In the genomic region with DNA sequence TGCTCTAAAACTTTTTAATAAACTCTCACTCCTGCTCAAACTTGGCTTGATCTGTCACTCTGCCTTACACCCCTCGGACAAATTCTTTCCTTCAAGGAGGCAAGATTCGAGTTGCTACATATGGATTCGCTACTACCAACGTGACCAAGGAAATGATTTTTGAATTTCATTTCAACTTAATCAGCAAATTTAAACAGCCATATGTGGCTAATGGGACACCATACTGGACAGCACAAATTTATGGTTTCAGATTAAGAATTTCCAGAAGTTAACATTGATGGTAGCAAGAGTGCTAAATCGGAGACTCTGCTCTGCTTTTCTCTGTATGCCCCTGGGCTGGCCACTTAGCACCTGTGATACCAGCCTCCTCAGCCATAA, we compare ENCODE assay signal across 11 cellular contexts.
"Had no signal": no experiment of that assay in that cellular context is flagged by ENCODE, and none has a peak within 500 bp of the region (broad histone marks: within the 10 kb centered on the region; RNA-seq: fewer than 3 reads in every experiment).

No MANE protein-coding gene starts in this region.

- H3K27ac ChIP-seq: GM23248 had no signal

- ATAC-seq: GM23338, HCT116 had no signal

- FAIRE-seq: H1, H54 had no signal

- H3K4me3 ChIP-seq: GM23248, GM23338, HAP-1 had no signal

- H3K36me3 ChIP-seq: HAP-1 had no signal

- H3K4me2 ChIP-seq: GM23338 had no signal

- DNase-seq: GM23248, GOT3, H7, H9, HCEC 1CT, HFFc6 had no signal

- H2AFZ ChIP-seq: GM23248, GM23338 had no signal

- H3K9ac ChIP-seq: GM23248 had no signal
